Comparison of ENCODE assay signal across 32 cellular contexts in the genomic region with DNA sequence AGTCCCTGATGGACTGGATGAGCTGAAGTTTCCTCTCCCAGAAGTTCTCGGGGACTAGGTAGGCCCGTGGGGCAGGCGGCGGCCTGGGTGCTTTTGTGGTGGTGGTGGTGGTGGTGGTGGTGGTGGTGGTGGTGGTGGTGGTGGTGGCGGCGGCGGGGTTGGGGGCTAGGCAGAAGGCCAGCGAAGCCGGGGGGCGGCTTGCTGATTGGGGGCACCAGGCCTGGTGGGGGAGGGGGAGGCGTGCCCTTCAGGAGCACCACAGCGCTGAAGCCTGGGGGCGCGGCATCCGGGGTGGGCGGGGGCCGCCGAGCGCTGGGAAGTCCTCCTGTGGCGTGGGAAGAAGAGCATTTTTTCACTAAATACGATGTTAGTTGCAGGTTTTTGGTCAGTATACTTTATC. TPM values are rescaled to one million over a fixed set of nuclear protein-coding genes. Genes with fewer than 3 reads are reported as not detected.
A peak's percentile ranks its signal among the peaks of the same experiment; 100 is the strongest.
DNase-seq lines count a peak whose midpoint lies in the region; ATAC-seq, FAIRE-seq and TF ChIP-seq lines count a peak whose summit lies in the region.
"Had no signal": no experiment of that assay in that cellular context is flagged by ENCODE, and none has a peak within 500 bp of the region (broad histone marks: within the 10 kb centered on the region; RNA-seq: fewer than 3 reads in every experiment).

No MANE protein-coding gene starts in this region.

- no peak for TF ChIP-seq CTCF in cardiac muscle cell (IDR thresholded peaks at IDR 0.05; ENCODE audit: low read depth, low read length)
- TF ChIP-seq CTCF in heart right ventricle (IDR thresholded peaks at IDR 0.05) = no peak
- no peak for TF ChIP-seq CTCF in astrocyte of the spinal cord (IDR thresholded peaks at IDR 0.05; ENCODE audit: low read depth, low read length)

- ATAC-seq in heart right ventricle = no peak
- ATAC-seq in GM18907 (IDR thresholded peaks at IDR 0.05; ENCODE audit: unreplicated experiment) = no peak
- ATAC-seq: CD8-positive, alpha-beta T cell; GM12878; HepG2 had no signal

- H3K9me3 ChIP-seq in cardiac muscle cell (ENCODE audit: low read depth) (no peaks in the 10 kb centered on the region), heart right ventricle (no peaks in the 10 kb centered on the region), skeletal muscle satellite cell (replicated peaks; ENCODE audit: low read length) (no peaks in the 10 kb centered on the region)
- H3K9me3 ChIP-seq: SJSA1 had no signal

- 37 to 43% methylated on average over 18 of the region's 21 CpGs for WGBS in heart right ventricle, 2 donors

- intact Hi-C loops in heart right ventricle (cut with DNase I) = no loop called here

- peak overlapping the region; percentile 35 for H3K4me2 ChIP-seq in skeletal muscle satellite cell (ENCODE audit: low read length)

- in situ Hi-C loops in astrocyte of the spinal cord (cut with HindIII; ENCODE audit: low sequenced_read_pairs) = no loop called here

- H3K36me3 ChIP-seq in cardiac muscle cell = no peaks in the 10 kb centered on the region
- H3K36me3 ChIP-seq in heart right ventricle = no peaks in the 10 kb centered on the region
- no peaks in the 10 kb centered on the region for H3K36me3 ChIP-seq in skeletal muscle satellite cell (ENCODE audit: insufficient read depth, low read length)
- H3K36me3 ChIP-seq: SJSA1 had no signal

- no peak overlapping the region for H3K9ac ChIP-seq in skeletal muscle satellite cell (ENCODE audit: low read depth, low read length)

- DNase-seq in cardiac muscle cell (ENCODE audit: low read depth in 1 of 2, low spot score in 1 of 2) = no peak
- no peak for DNase-seq in heart right ventricle
- DNase-seq in astrocyte of the spinal cord (ENCODE audit: low read depth, low spot score) = no peak
- DNase-seq in left kidney (ENCODE audit: low read depth, low spot score) = peak; percentile 54
- DNase-seq in NCI-H1417 (lab: John Stamatoyannopoulos, UW) = no peak
- no peak for DNase-seq in HTR-8/SVneo (ENCODE audit: insufficient read length, low spot score)
- DNase-seq: 8988T; AML-193; CD8-positive, alpha-beta T cell; DMS 273 treated with DMSO at 0.1 percent for 48 hours; DMS79; EL; GDM1; Karpas-422; NCI-H1092 treated with DMSO at 0.1 percent for 48 hours; NCI-H1436 treated with DMSO at 0.1 percent for 48 hours; NCI-H187 treated with DMSO at 0.1 percent for 48 hours; NCI-H2107; NCI-H524; NCI-H774; NK-92 treated with Interleukin-12 subunit alpha and Interleukin-12 subunit beta, amount 100 ng/mL, for 24 hours; Right ventricle myocardium superior; RPMI8226 had no signal

- FAIRE-seq in HTR-8/SVneo (lab: Jason Lieb, UNC) = no peak
- FAIRE-seq: GM12878, GM19239, HepG2 had no signal

- H3K27me3 ChIP-seq in cardiac muscle cell = peaks cover 8% of the 10 kb centered on the region
- H3K27me3 ChIP-seq in heart right ventricle = peaks cover 0 to 50% (median 7%) of the 10 kb centered on the region in 7 donors
- H3K27me3 ChIP-seq in skeletal muscle satellite cell (ENCODE audit: control insufficient read depth, insufficient read depth, low read length) = peaks cover 11% of the 10 kb centered on the region
- H3K27me3 ChIP-seq: SJSA1 had no signal

- peak overlapping the region; percentile 6 for H3K4me3 ChIP-seq in cardiac muscle cell
- no peak overlapping the region for H3K4me3 ChIP-seq in heart right ventricle
- peak overlapping the region; percentile 23 for H3K4me3 ChIP-seq in astrocyte of the spinal cord (ENCODE audit: low read depth, low read length)
- no peak overlapping the region for H3K4me3 ChIP-seq in skeletal muscle satellite cell (ENCODE audit: low read length)
- H3K4me3 ChIP-seq: GM12878, SJSA1 had no signal

- H3K4me1 ChIP-seq in cardiac muscle cell (ENCODE audit: low read depth) = no peaks in the 10 kb centered on the region
- H3K4me1 ChIP-seq in heart right ventricle = no peaks in the 10 kb centered on the region
- no peaks in the 10 kb centered on the region for H3K4me1 ChIP-seq in skeletal muscle satellite cell (ENCODE audit: control insufficient read depth, insufficient read depth, low read length)
- H3K4me1 ChIP-seq: SJSA1 had no signal

- H3K27ac ChIP-seq in cardiac muscle cell (no peak overlapping the region), heart right ventricle (no peak overlapping the region)
- H3K27ac ChIP-seq: C4-2B, SJSA1 had no signal

RNA-seq across cellular contexts. Expression of gene SPATA31C1, which starts 26.9 kb away (rescaled TPM):
- total RNA-seq in cardiac muscle cell (not detected in 2 replicates), heart right ventricle (not detected)
- polyA plus RNA-seq in cardiac muscle cell (not detected in 2 replicates), heart right ventricle (not detected)
- total RNA-seq in skeletal muscle satellite cell (2012; rRNA removed) = not detected in 2 replicates
- total RNA-seq: CD8-positive, alpha-beta T cell; GM12878; H4; HepG2; HT-29; Right ventricle myocardium superior; SJSA1 had no signal
- polyA plus RNA-seq: GM12878, HepG2 had no signal

RNA-seq across cellular contexts. Expression of gene CDK20, which starts 29.6 kb away (rescaled TPM):
- total RNA-seq in cardiac muscle cell (20.7 and 24.7 TPM in 2 replicates), heart right ventricle (1 to 10 TPM in 9 of 10 donors, under 1 TPM in 1; 1.00 to 6.4 (median 2.3) TPM)
- polyA plus RNA-seq in cardiac muscle cell (15.9 and 20.0 TPM in 2 replicates), heart right ventricle (1 to 10 TPM; 3.1 TPM)
- 1.0 and 2.6 TPM in 2 replicates for total RNA-seq in skeletal muscle satellite cell (2012; rRNA removed)
- total RNA-seq: HepG2 had no signal
- polyA plus RNA-seq: HepG2 had no signal

Comparison
In these comparisons a context has a peak if more than half of its experiments do, and no peak if none do; other contexts are left out.
1. H3K4me3 ChIP-seq: peak in cardiac muscle cell (single experiment) and astrocyte of the spinal cord (single experiment); none in heart right ventricle (0 of 10) and skeletal muscle satellite cell (single experiment).